8 cellular contexts compared by ENCODE assay signal in genomic region chr5:53425598-53426516, GRCh38. TPM values are rescaled to one million over a fixed set of nuclear protein-coding genes. Genes with fewer than 3 reads are reported as not detected.
A peak's percentile ranks its signal among the peaks of the same experiment; 100 is the strongest.
DNase-seq lines count a peak whose midpoint lies in the region; ATAC-seq and TF ChIP-seq lines count a peak whose summit lies in the region.

No MANE protein-coding gene starts in this region.

- no peaks in the 10 kb centered on the region for H3K36me3 ChIP-seq in HCT116 (ENCODE audit: control insufficient read depth in 1 of 2, insufficient read depth in 2 of 2, low read length in 2 of 2)

- H3K79me2 ChIP-seq in HCT116 (ENCODE audit: insufficient read depth, low read length), result no peaks in the 10 kb centered on the region

- RAD21 ChIA-PET in HCT116 (lab: Charles Lee; ENCODE audit: low non-redundant PET in 1 of 2, low total read pairs in 2 of 2, uncharacterized antibody in 2 of 2, unreplicated experiment in 2 of 2), result no interaction called here

- WGBS in lower leg skin, 2 donors, result 72 to 73% methylated on average over 8 of the region's 8 CpGs

- peaks cover 0 to 2% of the 10 kb centered on the region in 2 experiments; a peak in 1 of 4 replicates for H3K4me1 ChIP-seq in HCT116 (ENCODE audit: control insufficient read depth in 1 of 2, insufficient read depth in 2 of 2, low read length in 2 of 2)

- DNase-seq in DMS53 (lab: John Stamatoyannopoulos, UW) (peak; percentile 70), HCT116 (ENCODE audit: low read depth, low spot score) (peak; percentile 45), OCI-M1 (lab: John Stamatoyannopoulos, UW) (peak; percentile 86), germinal center (ENCODE audit: low spot score) (peak; percentile 32), lower leg skin (ENCODE audit: low spot score in 2 of 2) (no peak), immature natural killer cell (no peak), mucosa of gallbladder (ENCODE audit: low spot score) (no peak), activated gamma-delta T cell treated with Interleukin-2 at 50 U/mL for 16 hours (no peak)

- ATAC-seq in HCT116, result peak; percentile 77

- no peak overlapping the region for H3K4me2 ChIP-seq in HCT116 (ENCODE audit: low read length)

- no peak overlapping the region for H3K4me3 ChIP-seq in HCT116 (replicated peaks in 1 of 2; ENCODE audit: low read depth in 1 of 2, low read length in 2 of 2)
- no peak overlapping the region for H3K4me3 ChIP-seq in lower leg skin (ENCODE audit: low read depth, poor library complexity, severe bottlenecking)

- TF ChIP-seq CTCF in HCT116 (IDR thresholded peaks at IDR 0.05 in 2 of 3, conservative IDR thresholded peaks at IDR 0.05 in 1 of 3; ENCODE audit: borderline replicate concordance in 1 of 3, insufficient read depth in 1 of 3, low read depth in 2 of 3, low read length in 2 of 3) (peak; percentile 44 to 67 (median 65); a peak in 5 of 6 replicates), lower leg skin (IDR thresholded peaks at IDR 0.05) (no peak)

- H3K27ac Mint-ChIP-seq in immature natural killer cell, result no peak overlapping the region

- no peak overlapping the region for H3K9ac ChIP-seq in HCT116 (ENCODE audit: low read length)

- BruUV-seq in HCT116 (replicated peaks; lab: Mats Ljungman, UMichigan), result no TSS peak

- no peaks in the 10 kb centered on the region for H3K9me3 Mint-ChIP-seq in immature natural killer cell

- no peak overlapping the region for H3K4me3 Mint-ChIP-seq in immature natural killer cell

- TF ChIP-seq POLR2A in HCT116 (IDR thresholded peaks at IDR 0.05; ENCODE audit: borderline replicate concordance, extremely low read depth, insufficient read depth, insufficient read length) (no peak), lower leg skin (IDR thresholded peaks at IDR 0.05) (no peak)

- no peaks in the 10 kb centered on the region for H3K27me3 ChIP-seq in HCT116 (ENCODE audit: insufficient read depth, low read length)

- intact Hi-C loops in HCT116 (cut with micrococcal nuclease), result loop anchor here (1.0 kb wide), 1 partner anchor 791 kb away; no protein-coding TSS in a partner anchor
- intact Hi-C loops in lower leg skin (cut with DNase I; ENCODE audit: low total_unique reads), result no loop called here

- no peaks in the 10 kb centered on the region for H3K4me1 Mint-ChIP-seq in immature natural killer cell

- POLR2A ChIA-PET in HCT116 (lab: Charles Lee), result no interaction called here

- no peaks in the 10 kb centered on the region for H3K9me3 ChIP-seq in HCT116 (ENCODE audit: control insufficient read depth in 1 of 2, insufficient read depth in 1 of 2, low read depth in 1 of 2, low read length in 2 of 2)

- H3K9me2 ChIP-seq in HCT116 (ENCODE audit: insufficient read depth), result no peaks in the 10 kb centered on the region

- CTCF ChIA-PET in HCT116 (lab: Charles Lee), result interaction anchor here (1.2 to 1.6 kb wide), 3 partner anchors 9 to 809 kb away, joined by 4 to 5 read pairs (median 4); no protein-coding TSS in a partner anchor

- H3K36me3 Mint-ChIP-seq in immature natural killer cell, result no peaks in the 10 kb centered on the region

- H3K27me3 Mint-ChIP-seq in immature natural killer cell (ENCODE audit: low read depth in 3 of 3), result peaks cover 0 to 10% (median 6%) of the 10 kb centered on the region in 3 donors

- TF ChIP-seq RAD21 in HCT116 (IDR thresholded peaks at IDR 0.05; ENCODE audit: low read depth), result peak; percentile 74

- no peak overlapping the region for H3K27ac ChIP-seq in HCT116 (ENCODE audit: low read depth, low read length)

- peak overlapping the region; percentile 90 for H2AFZ ChIP-seq in HCT116 (ENCODE audit: low read depth, low read length, poor library complexity, severe bottlenecking)

- H4K20me1 ChIP-seq in HCT116 (ENCODE audit: insufficient read depth), result no peaks in the 10 kb centered on the region

TF ChIP-seq in HCT116, 20 proteins besides CTCF, POLR2A, EP300 and RAD21:
- TF ChIP-seq JUND (IDR thresholded peaks at IDR 0.05) (no peak), SP1 (IDR thresholded peaks at IDR 0.05; ENCODE audit: low read depth) (no peak), SRF (IDR thresholded peaks at IDR 0.05; ENCODE audit: low read depth) (no peak), EGR1 (IDR thresholded peaks at IDR 0.05; ENCODE audit: low read depth) (no peak), ELF1 (IDR thresholded peaks at IDR 0.05; ENCODE audit: borderline replicate concordance, low read depth) (no peak), EZH2phosphoT487 (IDR thresholded peaks at IDR 0.05; ENCODE audit: borderline replicate concordance) (no peak), TCF7L2 (IDR thresholded peaks at IDR 0.05; ENCODE audit: borderline replicate concordance, extremely low read depth, insufficient read depth, insufficient read length) (no peak), YY1 (IDR thresholded peaks at IDR 0.05; ENCODE audit: extremely low read depth, insufficient replicate concordance, low read depth, low read length) (peak; percentile 82), ZNF274 (IDR thresholded peaks at IDR 0.05; ENCODE audit: low read depth, low read length) (no peak), FOSL1 (IDR thresholded peaks at IDR 0.05; ENCODE audit: low read depth) (no peak), CBX3 (IDR thresholded peaks at IDR 0.05; ENCODE audit: low read depth) (peak; percentile 40; the same call in 1 of the 2 replicates), POLR2AphosphoS5 (IDR thresholded peaks at IDR 0.05; ENCODE audit: low read depth, low read length) (no peak), SIN3A (IDR thresholded peaks at IDR 0.05; ENCODE audit: low read depth) (no peak), CEBPB (IDR thresholded peaks at IDR 0.05; ENCODE audit: low read depth) (no peak)
- TF ChIP-seq, protein P1, sequence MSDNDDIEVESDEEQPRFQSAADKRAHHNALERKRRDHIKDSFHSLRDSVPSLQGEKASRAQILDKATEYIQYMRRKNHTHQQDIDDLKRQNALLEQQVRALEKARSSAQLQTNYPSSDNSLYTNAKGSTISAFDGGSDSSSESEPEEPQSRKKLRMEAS (IDR thresholded peaks at IDR 0.05), result no peak
- TF ChIP-seq, protein P2, sequence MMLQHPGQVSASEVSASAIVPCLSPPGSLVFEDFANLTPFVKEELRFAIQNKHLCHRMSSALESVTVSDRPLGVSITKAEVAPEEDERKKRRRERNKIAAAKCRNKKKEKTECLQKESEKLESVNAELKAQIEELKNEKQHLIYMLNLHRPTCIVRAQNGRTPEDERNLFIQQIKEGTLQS (IDR thresholded peaks at IDR 0.05), result no peak

RNA-seq across cellular contexts. Expression of gene FST, which starts 54.6 kb away (rescaled TPM):
- total RNA-seq in HCT116 (2021; ENCODE audit: unreplicated experiment), result 0.34 TPM
- polyA plus RNA-seq in HCT116 (2012), result 0.07 and 0.22 TPM in 2 replicates
- total RNA-seq in lower leg skin, result 10 to 100 TPM in 2 of 4 donors, 1 to 10 TPM in 2; 6.1 to 14.0 (median 8.7) TPM
- not detected for polyA plus RNA-seq in immature natural killer cell
- total RNA-seq in mucosa of gallbladder, result 3.8 TPM

Comparison
In these comparisons a context has a peak if more than half of its experiments do, and no peak if none do; other contexts are left out.
1. DNase-seq: peak in DMS53 (single experiment), HCT116 (single experiment), OCI-M1 (single experiment) and germinal center (single experiment); none in lower leg skin (0 of 2), immature natural killer cell (0 of 3), mucosa of gallbladder (single experiment) and activated gamma-delta T cell treated with Interleukin-2 at 50 U/mL for 16 hours (single experiment).
2. CTCF ChIP-seq: peak in HCT116 (3 of 3); none in lower leg skin (0 of 3).